18 cellular contexts compared by ENCODE assay signal in genomic region chr21:45374826-45375455, GRCh38. TPM values are rescaled to one million over a fixed set of nuclear protein-coding genes. Genes with fewer than 3 reads are reported as not detected.
DNase-seq lines count a peak whose midpoint lies in the region; ATAC-seq and TF ChIP-seq lines count a peak whose summit lies in the region.
"Had no signal": no experiment of that assay in that cellular context is flagged by ENCODE, and none has a peak within 500 bp of the region (broad histone marks: within the 10 kb centered on the region; RNA-seq: fewer than 3 reads in every experiment).

No MANE protein-coding gene starts in this region.

- no peak overlapping the region for H3K27ac Mint-ChIP-seq in chondrocyte (ENCODE audit: unreplicated experiment)

- no peaks in the 10 kb centered on the region for H3K27me3 Mint-ChIP-seq in chondrocyte (ENCODE audit: low read depth)

- H3K9me3 ChIP-seq in BE2C, result no peaks in the 10 kb centered on the region
- H3K9me3 ChIP-seq in lower lobe of right lung, result no peaks in the 10 kb centered on the region

- no peak overlapping the region for H3K4me3 Mint-ChIP-seq in chondrocyte (ENCODE audit: unreplicated experiment)
- H3K4me3 Mint-ChIP-seq: CD14-positive monocyte had no signal

- H3K9me3 Mint-ChIP-seq in chondrocyte (ENCODE audit: low read depth), result peaks cover 5% of the 10 kb centered on the region

- peaks cover 3% of the 10 kb centered on the region for H3K36me3 Mint-ChIP-seq in chondrocyte (ENCODE audit: low read depth)
- H3K36me3 Mint-ChIP-seq: CD14-positive monocyte had no signal

- TF ChIP-seq CTCF in BE2C (IDR thresholded peaks at IDR 0.05; ENCODE audit: low read depth, low read length), result no peak
- no peak for TF ChIP-seq CTCF in chondrocyte (IDR thresholded peaks at IDR 0.05)
- TF ChIP-seq CTCF in lower lobe of right lung (IDR thresholded peaks at IDR 0.05), result no peak

- H3K4me1 Mint-ChIP-seq in chondrocyte (ENCODE audit: low read depth), result peaks cover 20% of the 10 kb centered on the region

- no peak for ATAC-seq in lower lobe of right lung
- ATAC-seq: Panc1 had no signal

- H3K4me1 ChIP-seq in BE2C, result no peaks in the 10 kb centered on the region
- peaks cover 7% of the 10 kb centered on the region for H3K4me1 ChIP-seq in lower lobe of right lung

- H3K36me3 ChIP-seq in BE2C (no peaks in the 10 kb centered on the region), lower lobe of right lung (no peaks in the 10 kb centered on the region)

- intact Hi-C loops in lower lobe of right lung (cut with DNase I) (no loop called here), posterior vena cava (cut with DNase I) (loop anchor here in 1 of 2 donors (10.0 kb wide), 1 partner anchor 60 kb away; no protein-coding TSS in a partner anchor)

- no peaks in the 10 kb centered on the region for H3K27me3 ChIP-seq in BE2C
- no peaks in the 10 kb centered on the region for H3K27me3 ChIP-seq in lower lobe of right lung (ENCODE audit: low read depth)

- peak; percentile 6 for DNase-seq in BE2C
- DNase-seq in chondrocyte (ENCODE audit: low spot score), result peak; percentile 68
- DNase-seq in lower lobe of right lung, result peak; percentile 35
- peak; percentile 57 for DNase-seq in posterior vena cava (ENCODE audit: low spot score)
- DNase-seq in pons (ENCODE audit: low spot score), result no peak
- no peak for DNase-seq in MV-4-11 (lab: John Stamatoyannopoulos, UW)
- DNase-seq in NCI-H2196 (lab: John Stamatoyannopoulos, UW; ENCODE audit: unreplicated experiment), result no peak
- DNase-seq: DMS 273 treated with DMSO at 0.1 percent for 48 hours, GOT3, NCI-H1048, NCI-H1436 treated with DMSO at 0.1 percent for 48 hours, NCI-H2081 treated with DMSO at 0.1 percent for 48 hours, NCI-H2227 treated with DMSO at 0.1 percent for 48 hours, NCI-H524, SHP77 had no signal

- H3K27ac ChIP-seq in lower lobe of right lung, result no peak overlapping the region
- H3K27ac ChIP-seq: KMS-11 had no signal

- H3K4me3 ChIP-seq in BE2C (ENCODE audit: low read depth, low read length), result no peak overlapping the region
- H3K4me3 ChIP-seq in lower lobe of right lung, result no peak overlapping the region

RNA-seq across cellular contexts. Expression of gene COL18A1, which starts 30.0 kb away (rescaled TPM):
- polyA plus RNA-seq in BE2C (2012; ENCODE audit: insufficient read depth, insufficient read length, low read depth), result 11.7 TPM
- 322 to 628 TPM (median 616 TPM) in 3 replicates for total RNA-seq in chondrocyte
- 45.1 TPM for total RNA-seq in lower lobe of right lung
- 100 to 1,000 TPM; 117 to 133 TPM for total RNA-seq in posterior vena cava

Comparison
In these comparisons a context has a peak if more than half of its experiments do, and no peak if none do; other contexts are left out.
1. DNase-seq: peak in BE2C (single experiment), chondrocyte (single experiment), lower lobe of right lung (single experiment) and posterior vena cava (single experiment); none in pons (single experiment), MV-4-11 (single experiment) and NCI-H2196 (single experiment).